Comparison of ENCODE assay signal across 27 cellular contexts in the genomic region with DNA sequence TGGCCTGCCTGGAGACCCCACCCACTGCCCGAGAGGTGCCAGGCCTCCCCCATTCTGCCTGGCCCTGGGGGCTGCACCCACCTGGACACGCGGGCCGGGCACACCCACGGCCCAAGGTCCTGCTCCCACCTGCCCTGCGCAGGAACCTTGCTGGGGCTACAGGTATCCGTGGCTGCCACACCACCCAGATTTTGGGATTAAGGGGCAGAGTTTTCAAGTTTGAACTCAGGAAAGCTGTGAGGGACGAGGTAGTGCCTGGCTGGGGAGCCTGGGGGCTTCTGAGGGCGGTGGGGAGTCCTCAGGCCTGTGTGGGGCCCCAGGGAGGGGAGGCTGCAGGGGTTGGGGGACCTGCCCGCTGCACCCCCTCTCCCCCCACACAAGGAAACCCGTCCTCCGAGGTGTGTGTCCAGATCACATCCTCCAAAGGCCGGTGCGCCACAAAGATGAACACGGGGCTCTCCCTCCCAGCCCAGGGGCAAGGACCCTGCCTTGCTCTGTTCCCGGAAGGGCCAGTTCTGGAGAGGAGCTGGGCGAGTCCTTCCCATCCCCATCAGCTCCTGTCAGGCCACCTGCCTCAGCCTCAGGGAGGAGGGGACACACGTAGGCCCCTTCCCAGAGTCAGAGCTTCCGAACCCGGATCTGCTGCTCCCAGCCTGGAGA. TPM values are rescaled to one million over a fixed set of nuclear protein-coding genes. Genes with fewer than 3 reads are reported as not detected.
A peak's percentile ranks its signal among the peaks of the same experiment; 100 is the strongest.
DNase-seq lines count a peak whose midpoint lies in the region; ATAC-seq and TF ChIP-seq lines count a peak whose summit lies in the region.
"Had no signal": no experiment of that assay in that cellular context is flagged by ENCODE, and none has a peak within 500 bp of the region (broad histone marks: within the 10 kb centered on the region; RNA-seq: fewer than 3 reads in every experiment).

No MANE protein-coding gene starts in this region.

- H3K4me1 ChIP-seq in heart right ventricle (peaks cover 0 to 13% (median 4%) of the 10 kb centered on the region in 9 donors), HEK293 (ENCODE audit: control insufficient read depth, insufficient read depth, low read length) (no peaks in the 10 kb centered on the region), psoas muscle (peaks cover 2% of the 10 kb centered on the region)
- H3K4me1 ChIP-seq: A549 had no signal

- DNase-seq in Right ventricle myocardium inferior (ENCODE audit: missing footprints) = peak; percentile 45
- no peak for DNase-seq in heart right ventricle
- peak; percentile 6 for DNase-seq in epidermal melanocyte (ENCODE audit: insufficient read length, low spot score)
- peak; percentile 9 to 50 for DNase-seq in psoas muscle
- no peak for DNase-seq in activated CD8-positive, alpha-beta memory T cell treated with anti-CD3 and anti-CD28 coated beads, Interleukin-2, amount 50 U/mL, for 4 hours
- DNase-seq in posterior vena cava (ENCODE audit: low spot score) = no peak
- DNase-seq: activated CD4-positive, alpha-beta T cell treated with anti-CD3 and anti-CD28 coated beads for 1 hour; C1 segment of cervical spinal cord; foreskin keratinocyte; mesendoderm; NCI-H187; NCI-H226; NCI-H82; OCI-M1; SHP77 had no signal

- 74 to 75% methylated on average over 20 of the region's 20 CpGs for WGBS in heart right ventricle, 2 donors
- 72 to 74% (median 74%) methylated on average over 20 of the region's 20 CpGs for WGBS in psoas muscle, 3 donors

- no peaks in the 10 kb centered on the region for H3K36me3 ChIP-seq in heart right ventricle
- H3K36me3 ChIP-seq in HEK293 (ENCODE audit: control insufficient read depth in 2 of 2, insufficient read depth in 1 of 2, low read length in 2 of 2) = no peaks in the 10 kb centered on the region
- no peaks in the 10 kb centered on the region for H3K36me3 ChIP-seq in psoas muscle (ENCODE audit: insufficient read depth in 1 of 2, low read depth in 1 of 2)
- H3K36me3 ChIP-seq: ovary, suprapubic skin had no signal

- ATAC-seq in Right ventricle myocardium inferior (no peak), heart right ventricle (no peak), psoas muscle (no peak), HG02623 (IDR thresholded peaks at IDR 0.05; ENCODE audit: unreplicated experiment) (no peak)
- ATAC-seq: foreskin keratinocyte, sciatic nerve had no signal

- POLR2A ChIA-PET in HEK293 (lab: Yijun Ruan, JAX) = interaction anchor here (0.6 kb wide), 1 partner anchor 60 kb away, joined by 5 read pairs; no protein-coding TSS in a partner anchor

- H3K4me3 ChIP-seq in heart right ventricle (no peak overlapping the region), HEK293 (ENCODE audit: low read depth, low read length) (no peak overlapping the region), psoas muscle (no peak overlapping the region)
- H3K4me3 ChIP-seq: A549, ovary, suprapubic skin had no signal

- peaks cover 13 to 97% (median 93%) of the 10 kb centered on the region in 7 donors for H3K27me3 ChIP-seq in heart right ventricle
- H3K27me3 ChIP-seq in psoas muscle (ENCODE audit: insufficient read depth in 3 of 3, low read length in 2 of 3) = peaks cover 0 to 80% (median 16%) of the 10 kb centered on the region in 3 donors
- H3K27me3 ChIP-seq: foreskin keratinocyte, ovary had no signal

- intact Hi-C loops in Right ventricle myocardium inferior (cut with DNase I) = no loop called here
- intact Hi-C loops in heart right ventricle (cut with DNase I) = loop anchor here in 1 of 10 donors (5.0 kb wide), 1 partner anchor 49 kb away; no protein-coding TSS in a partner anchor
- intact Hi-C loops in psoas muscle (cut with DNase I) = no loop called here
- intact Hi-C loops in posterior vena cava (cut with DNase I) = no loop called here

- CTCF ChIA-PET in HEK293 (lab: Yijun Ruan, JAX) = no interaction called here

- H3K9me3 ChIP-seq in heart right ventricle (no peaks in the 10 kb centered on the region), HEK293 (ENCODE audit: control insufficient read depth, insufficient read depth, low read depth, low read length) (no peaks in the 10 kb centered on the region), psoas muscle (no peaks in the 10 kb centered on the region)
- H3K9me3 ChIP-seq: A549, ovary, suprapubic skin had no signal

- TF ChIP-seq CTCF in heart right ventricle (IDR thresholded peaks at IDR 0.05) (no peak), HEK293 (tag by site-specific recombination; IDR thresholded peaks at IDR 0.05) (no peak), psoas muscle (IDR thresholded peaks at IDR 0.05) (no peak)

- H3K27ac ChIP-seq in heart right ventricle = no peak overlapping the region
- no peak overlapping the region for H3K27ac ChIP-seq in HEK293 (ENCODE audit: extremely low read depth, low read depth, low read length)
- H3K27ac ChIP-seq in psoas muscle = no peak overlapping the region
- H3K27ac ChIP-seq: A549, foreskin keratinocyte, ovary, suprapubic skin had no signal

TF ChIP-seq in HEK293, 187 proteins besides CTCF, POLR2A, EP300 and RAD21:
- TF ChIP-seq SCRT1 (tag by site-specific recombination; IDR thresholded peaks at IDR 0.05; ENCODE audit: borderline replicate concordance) = 0 out of 2 replicates have a peak, but pooled peaks have one; percentile 35
- no peak for TF ChIP-seq ZNF48 (tag by site-specific recombination; IDR thresholded peaks at IDR 0.05)

RNA-seq across cellular contexts. Expression of gene TTLL10, which starts 2.7 kb away (rescaled TPM):
- total RNA-seq in Right ventricle myocardium inferior (0.24 TPM), heart right ventricle (under 1 TPM in 7 of 10 donors, not detected in 3; 0.11 to 0.53 (median 0.26) TPM), psoas muscle (under 1 TPM in 1 of 4 donors, not detected in 3; 0.27 TPM), posterior vena cava (under 1 TPM in 1 of 2 donors, not detected in 1; 0.19 TPM)
- polyA plus RNA-seq in heart right ventricle (under 1 TPM; 0.09 to 0.29 TPM), psoas muscle (under 1 TPM; 0.03 to 0.10 (median 0.10) TPM)
- total RNA-seq: activated naive CD4-positive, alpha-beta T cell treated with anti-CD3 and anti-CD28 coated beads for 36 hours; activated T-cell treated with anti-CD3 and anti-CD28 coated beads, Interleukin-2, amount 50 U/mL, for 4 hours; foreskin keratinocyte; LHCN-M2; suprapubic skin; urinary bladder had no signal
- polyA plus RNA-seq: A549; aorta; naive thymus-derived CD4-positive, alpha-beta T cell; ovary had no signal

RNA-seq across cellular contexts. Expression of gene TNFRSF18, which starts 35.4 kb away (rescaled TPM):
- total RNA-seq in Right ventricle myocardium inferior = not detected
- 1 to 10 TPM in 1 of 10 donors, under 1 TPM in 2, not detected in 7; 0.28 to 1.7 (median 0.49) TPM for total RNA-seq in heart right ventricle
- polyA plus RNA-seq in heart right ventricle = under 1 TPM in 1 of 2 donors, not detected in 1; 0.26 TPM
- under 1 TPM in 1 of 4 donors, not detected in 3; 0.27 TPM for total RNA-seq in psoas muscle
- under 1 TPM; 0.04 to 0.76 (median 0.13) TPM for polyA plus RNA-seq in psoas muscle
- under 1 TPM; 0.33 to 0.93 TPM for total RNA-seq in posterior vena cava
- total RNA-seq: LHCN-M2, urinary bladder had no signal
- polyA plus RNA-seq: A549 had no signal

RNA-seq across cellular contexts. Expression of gene TNFRSF4, which starts 42.9 kb away (rescaled TPM):
- total RNA-seq in Right ventricle myocardium inferior (1.4 TPM), heart right ventricle (10 to 100 TPM in 1 of 10 donors, 1 to 10 TPM in 7, under 1 TPM in 2; 0.52 to 24.8 (median 5.0) TPM), psoas muscle (1 to 10 TPM; 1.4 to 4.6 (median 3.7) TPM), posterior vena cava (1 to 10 TPM; 2.0 to 2.8 TPM)
- polyA plus RNA-seq in heart right ventricle (1 to 10 TPM; 3.8 to 9.8 TPM), psoas muscle (1 to 10 TPM; 1.7 to 3.8 (median 2.6) TPM)
- total RNA-seq: foreskin keratinocyte had no signal
- polyA plus RNA-seq: A549, foreskin keratinocyte had no signal

RNA-seq across cellular contexts. Expression of gene C1orf159, which starts 55.1 kb away (rescaled TPM):
- total RNA-seq in Right ventricle myocardium inferior = 2.9 TPM
- total RNA-seq in heart right ventricle = 1 to 10 TPM; 2.9 to 6.0 (median 3.5) TPM
- polyA plus RNA-seq in heart right ventricle = 10 to 100 TPM in 1 of 2 donors, 1 to 10 TPM in 1; 7.1 to 14.0 TPM
- total RNA-seq in psoas muscle = 1 to 10 TPM; 1.5 to 3.5 (median 2.6) TPM
- 1 to 10 TPM; 4.1 to 6.7 (median 4.3) TPM for polyA plus RNA-seq in psoas muscle
- 1 to 10 TPM; 6.7 to 7.4 TPM for total RNA-seq in posterior vena cava

Comparison
In these comparisons a context has a peak if more than half of its experiments do, and no peak if none do; other contexts are left out.
1. DNase-seq: peak in Right ventricle myocardium inferior (single experiment), epidermal melanocyte (single experiment) and psoas muscle (2 of 2); none in heart right ventricle (0 of 2), activated CD8-positive, alpha-beta memory T cell treated with anti-CD3 and anti-CD28 coated beads, Interleukin-2, amount 50 U/mL, for 4 hours (single experiment) and posterior vena cava (single experiment).